ENCODE assay signal across 8 cellular contexts in genomic region chr19:58386576-58387337, GRCh38. TPM values are rescaled to one million over a fixed set of nuclear protein-coding genes. Genes with fewer than 3 reads are reported as not detected.
DNase-seq lines count a peak whose midpoint lies in the region; ATAC-seq, FAIRE-seq and TF ChIP-seq lines count a peak whose summit lies in the region.

RPS5 (plus strand) TSS chr19:58387269; CDS start chr19:58388138, 869 bp downstream.

- H3K9me3 ChIP-seq in WERI-Rb-1 (ENCODE audit: severe bottlenecking) (no peaks in the 10 kb centered on the region), mammary epithelial cell (replicated peaks; ENCODE audit: insufficient read depth, low read length) (no peaks in the 10 kb centered on the region), small intestine (ENCODE audit: control insufficient read depth, low read depth) (no peaks in the 10 kb centered on the region)

- DNase-seq in ACHN: peak; percentile 98
- DNase-seq in NCI-H2227 (lab: John Stamatoyannopoulos, UW; ENCODE audit: unreplicated experiment): peak; percentile 100
- DNase-seq in WERI-Rb-1: peak; percentile 96
- DNase-seq in mammary epithelial cell: peak; percentile 98
- peak; percentile 95 for DNase-seq in iPS-NIHi11 (ENCODE audit: low spot score)
- peak; percentile 99 for DNase-seq in small intestine

- FAIRE-seq in small intestine (lab: Jason Lieb, UNC): no peak

- peak within 1 kb of the TSS; percentile 98 for H3K27ac ChIP-seq in WERI-Rb-1
- peak within 1 kb of the TSS; percentile 82 for H3K27ac ChIP-seq in mammary epithelial cell (ENCODE audit: insufficient read depth, low read depth, low read length)
- peak within 1 kb of the TSS; percentile 96 to 98 for H3K27ac ChIP-seq in small intestine (ENCODE audit: low read depth in 1 of 2, low read length in 1 of 2)

- BruUV-seq in mammary epithelial cell (replicated peaks; lab: Mats Ljungman, UMichigan): TSS peak; percentile 78

- H3K4me3 ChIP-seq in WERI-Rb-1 (ENCODE audit: low read depth, low read length) (peak within 1 kb of the TSS; percentile 98), mammary epithelial cell (replicated peaks in 1 of 3; ENCODE audit: insufficient read depth in 1 of 3, low read depth in 2 of 3, low read length in 3 of 3) (peak within 1 kb of the TSS; percentile 72 to 86 (median 85)), small intestine (ENCODE audit: low read depth in 1 of 2, low read length in 2 of 2) (peak within 1 kb of the TSS; percentile 79 to 86)

- H3K79me2 ChIP-seq in mammary epithelial cell (ENCODE audit: insufficient read depth, low read length): peaks cover 71% of the 10 kb centered on the region

- peak within 1 kb of the TSS; percentile 95 for H3K4me2 ChIP-seq in mammary epithelial cell (ENCODE audit: insufficient read depth, low read depth, low read length)

- peak within 1 kb of the TSS; percentile 89 for H3K9ac ChIP-seq in mammary epithelial cell (ENCODE audit: insufficient read depth, low read length)

- dilution Hi-C loops in mammary epithelial cell (cut with HindIII; ENCODE audit: low sequenced_read_pairs): no loop called here

- H3K36me3 ChIP-seq in WERI-Rb-1: peaks cover 36% of the 10 kb centered on the region
- peaks cover 18% of the 10 kb centered on the region for H3K36me3 ChIP-seq in mammary epithelial cell (ENCODE audit: insufficient read depth, low read length)
- no peaks in the 10 kb centered on the region for H3K36me3 ChIP-seq in small intestine (ENCODE audit: control insufficient read depth in 2 of 2, insufficient read depth in 2 of 2, low read length in 2 of 2)

- ATAC-seq in GM18873 (IDR thresholded peaks at IDR 0.05; ENCODE audit: low FRiP score, unreplicated experiment) (peak; percentile 77), HG03139 (IDR thresholded peaks at IDR 0.05; ENCODE audit: unreplicated experiment) (peak; percentile 92)

- CTCF ChIA-PET in mammary epithelial cell (lab: Charles Lee; ENCODE audit: low non-redundant PET): no interaction called here

- H2AFZ ChIP-seq in mammary epithelial cell (ENCODE audit: low read depth, low read length): peak within 1 kb of the TSS; percentile 78

- WGBS in mammary epithelial cell (ENCODE audit: low coverage, missing lambda C conversion rate): 2% methylated on average over 30 of the region's 64 CpGs
- 0 to 1% (median 0%) methylated on average over 59 to 64 of the region's 64 CpGs for WGBS in small intestine, 3 donors

- H4K20me1 ChIP-seq in mammary epithelial cell (ENCODE audit: insufficient read depth, low read length): no peaks in the 10 kb centered on the region

- intact Hi-C loops in mammary epithelial cell (cut with micrococcal nuclease): loop anchor here (1.0 to 5.0 kb wide), 4 partner anchors 9 to 79 kb away; partner anchors contain the start of genes ERVK3-1, RNF225 and ZNF497

- in situ Hi-C loops in ACHN (cut with HindIII; ENCODE audit: low pct_ligation_motif_present, low pct_unique_long_range_greater_than_20kb, low sequenced_read_pairs): no loop called here
- in situ Hi-C loops in mammary epithelial cell (cut with MboI; ENCODE audit: low sequenced_read_pairs in 2 of 2): no loop called here

- TF ChIP-seq CTCF in WERI-Rb-1 (IDR thresholded peaks at IDR 0.05; ENCODE audit: low read depth, low read length) (no peak), mammary epithelial cell (conservative IDR thresholded peaks at IDR 0.05 in 1 of 2, IDR thresholded peaks at IDR 0.05 in 1 of 2; ENCODE audit: extremely low read depth in 1 of 2, insufficient read depth in 1 of 2, low read depth in 1 of 2, low read length in 2 of 2) (no peak)

- H3K4me1 ChIP-seq in mammary epithelial cell (ENCODE audit: insufficient read depth, low read length) (peaks cover 28% of the 10 kb centered on the region), small intestine (ENCODE audit: control insufficient read depth in 2 of 2, insufficient read depth in 1 of 2, low read depth in 1 of 2, low read length in 1 of 2) (peaks cover 3 to 5% of the 10 kb centered on the region in 2 donors)

- H3K27me3 ChIP-seq in WERI-Rb-1 (ENCODE audit: insufficient read depth, low read depth, severe bottlenecking) (no peaks in the 10 kb centered on the region), mammary epithelial cell (ENCODE audit: insufficient read depth, low read length) (no peaks in the 10 kb centered on the region), small intestine (ENCODE audit: control insufficient read depth in 2 of 2, insufficient read depth in 2 of 2, low read length in 2 of 2) (no peaks in the 10 kb centered on the region)

RNA-seq across cellular contexts. Expression of gene RPS5, which starts in this region (rescaled TPM):
- 1,000 to 10,000 TPM in 1 of 2 donors, 100 to 1,000 TPM in 1; 916 to 1,060 TPM for total RNA-seq in mammary epithelial cell
- polyA plus RNA-seq in mammary epithelial cell (2,328 TPM), small intestine (1,000 to 10,000 TPM in 2 of 3 donors, 100 to 1,000 TPM in 1; 863 to 1,751 (median 1,463) TPM)
- polyA minus RNA-seq in mammary epithelial cell: 1,005 TPM

Comparison
In these comparisons a context has a peak if more than half of its experiments do, and no peak if none do; other contexts are left out.
1. Peak in every context shown above with its lines: DNase-seq, ATAC-seq, H3K4me3 ChIP-seq and H3K27ac ChIP-seq.